In genomic region chr6:12698298-12698697, GRCh38 we compare ENCODE assay signal across 33 cellular contexts.
"Had no signal": no experiment of that assay in that cellular context is flagged by ENCODE, and none has a peak within 500 bp of the region (broad histone marks: within the 10 kb centered on the region; RNA-seq: fewer than 3 reads in every experiment).

No MANE protein-coding gene starts in this region.

- DNase-seq: Karpas-422, Kasumi-1, MG63, MM.1S, MV-4-11, NCI-H1048, NCI-H1092, NCI-H1092 treated with DMSO at 0.1 percent for 48 hours, NCI-H1105, NCI-H1105 treated with DMSO at 0.1 percent for 48 hours, NCI-H1417, NCI-H1417 treated with DMSO at 0.1 percent for 48 hours, NCI-H1436, NCI-H1436 treated with DMSO at 0.1 percent for 48 hours, NCI-H146, NCI-H1694, NCI-H1694 treated with DMSO at 0.1 percent for 48 hours, NCI-H187, NCI-H187 treated with DMSO at 0.1 percent for 48 hours, NCI-H1930, NCI-H2029, NCI-H2029 treated with DMSO at 0.1 percent for 48 hours, NCI-H2081, NCI-H2081 treated with DMSO at 0.1 percent for 48 hours, NCI-H2107, NCI-H2171, NCI-H2171 treated with DMSO at 0.1 percent for 48 hours, NCI-H2227 treated with DMSO at 0.1 percent for 48 hours, NCI-H226, NCI-H345, NCI-H446, NCI-H446 treated with DMSO at 0.1 percent for 48 hours, NCI-H510A had no signal
